Comparison of ENCODE assay signal across 14 cellular contexts in genomic region chr5:139849942-139850341, GRCh38. TPM values are rescaled to one million over a fixed set of nuclear protein-coding genes. Genes with fewer than 3 reads are reported as not detected.
DNase-seq lines count a peak whose midpoint lies in the region; ATAC-seq and TF ChIP-seq lines count a peak whose summit lies in the region.
"Had no signal": no experiment of that assay in that cellular context is flagged by ENCODE, and none has a peak within 500 bp of the region (broad histone marks: within the 10 kb centered on the region; RNA-seq: fewer than 3 reads in every experiment).

No MANE protein-coding gene starts in this region.

- H3K36me3 ChIP-seq in PC-3 (ENCODE audit: low read depth, low read length) = no peaks in the 10 kb centered on the region
- H3K36me3 ChIP-seq in vagina = peaks cover 0 to 9% of the 10 kb centered on the region in 2 donors

- no peak overlapping the region for H3K4me2 ChIP-seq in PC-3 (ENCODE audit: low read length)

- H3K4me3 Mint-ChIP-seq in activated naive CD4-positive, alpha-beta T cell treated with anti-CD3 and anti-CD28 coated beads for 36 hours = peak overlapping the region; percentile 4
- H3K4me3 Mint-ChIP-seq in stimulated activated naive CD8-positive, alpha-beta T cell treated with anti-CD3 and anti-CD28 coated beads, Interleukin-15, amount 100 ng/mL, for 72 hours = peak overlapping the region; percentile 24 to 41

- H3K36me3 Mint-ChIP-seq in activated naive CD4-positive, alpha-beta T cell treated with anti-CD3 and anti-CD28 coated beads for 36 hours (ENCODE audit: low read depth) = no peaks in the 10 kb centered on the region

- ATAC-seq in PC-3 (peak; percentile 35), foreskin keratinocyte (peak; percentile 25)
- no peak for ATAC-seq in stimulated activated naive CD8-positive, alpha-beta T cell treated with anti-CD3 and anti-CD28 coated beads, Interleukin-15, amount 100 ng/mL, for 72 hours

- POLR2A ChIA-PET in PC-3 (lab: Charles Lee; ENCODE audit: unreplicated experiment) = interaction anchor here (0.6 kb wide), 1 partner anchor 208 kb away, joined by 4 read pairs; no protein-coding TSS in a partner anchor

- peaks cover 12% of the 10 kb centered on the region for H3K27me3 Mint-ChIP-seq in activated naive CD4-positive, alpha-beta T cell treated with anti-CD3 and anti-CD28 coated beads for 36 hours (ENCODE audit: low read depth)
- H3K27me3 Mint-ChIP-seq in stimulated activated naive CD8-positive, alpha-beta T cell treated with anti-CD3 and anti-CD28 coated beads, Interleukin-15, amount 100 ng/mL, for 72 hours = peaks cover 29% of the 10 kb centered on the region

- no peaks in the 10 kb centered on the region for H3K9me2 ChIP-seq in PC-3 (replicated peaks; ENCODE audit: low read length)

- no peaks in the 10 kb centered on the region for H4K20me1 ChIP-seq in PC-3 (ENCODE audit: low read length)

- DNase-seq in activated naive CD4-positive, alpha-beta T cell treated with anti-CD3 and anti-CD28 coated beads for 36 hours = no peak
- DNase-seq in activated naive CD4-positive, alpha-beta T cell (lab: John Stamatoyannopoulos, UW) = no peak
- DNase-seq in PC-3 (peak; percentile 11), foreskin keratinocyte (peak in 1 of 2 donors; percentile 52), vagina (ENCODE audit: extremely low spot score in 2 of 2) (no peak), Kasumi-1 (lab: John Stamatoyannopoulos, UW) (no peak), NOMO-1 (lab: John Stamatoyannopoulos, UW; ENCODE audit: unreplicated experiment in 2 of 2) (no peak)
- no peak for DNase-seq in stimulated activated naive CD8-positive, alpha-beta T cell treated with anti-CD3 and anti-CD28 coated beads, Interleukin-15, amount 100 ng/mL, for 72 hours
- DNase-seq: cerebellar nuclear complex; NCI-H1105 treated with DMSO at 0.1 percent for 48 hours; stimulated activated CD4-positive, alpha-beta T cell treated with anti-CD3 and anti-CD28 coated beads, Interleukin-4, amount 100 ng/mL, for 4 hours had no signal

- no peaks in the 10 kb centered on the region for H3F3A ChIP-seq in PC-3 (ENCODE audit: low read length, unreplicated experiment)

- CTCF ChIA-PET in activated naive CD4-positive, alpha-beta T cell treated with anti-CD3 and anti-CD28 coated beads for 36 hours (lab: Charles Lee) = interaction anchor here (0.7 to 4.0 kb wide), 9 partner anchors 9 to 119 kb away, joined by 3 to 31 read pairs (median 5); no protein-coding TSS in a partner anchor
- CTCF ChIA-PET in PC-3 (lab: Charles Lee) = interaction anchor here (1.5 kb wide), 1 partner anchor 63 kb away, joined by 4 read pairs; no protein-coding TSS in a partner anchor

- no peak overlapping the region for H3K9ac ChIP-seq in PC-3 (ENCODE audit: low read length)
- H3K9ac ChIP-seq: parathyroid adenoma had no signal

- H3K9me3 Mint-ChIP-seq in activated naive CD4-positive, alpha-beta T cell treated with anti-CD3 and anti-CD28 coated beads for 36 hours = no peaks in the 10 kb centered on the region
- no peaks in the 10 kb centered on the region for H3K9me3 Mint-ChIP-seq in stimulated activated naive CD8-positive, alpha-beta T cell treated with anti-CD3 and anti-CD28 coated beads, Interleukin-15, amount 100 ng/mL, for 72 hours

- no peaks in the 10 kb centered on the region for H3K9me3 ChIP-seq in PC-3 (ENCODE audit: low read length)
- no peaks in the 10 kb centered on the region for H3K9me3 ChIP-seq in vagina

- H3K27ac ChIP-seq in PC-3 (ENCODE audit: low read length) (no peak overlapping the region), foreskin keratinocyte (no peak overlapping the region), vagina (no peak overlapping the region)
- H3K27ac ChIP-seq: C4-2B, parathyroid adenoma had no signal

- no peak overlapping the region for H2AFZ ChIP-seq in PC-3 (ENCODE audit: low read length)
- H2AFZ ChIP-seq: parathyroid adenoma had no signal

- BruUV-seq in PC-3 (replicated peaks; lab: Mats Ljungman, UMichigan) = no TSS peak

- TF ChIP-seq POLR2A in vagina (IDR thresholded peaks at IDR 0.05) = no peak

- no peak overlapping the region for H3K27ac Mint-ChIP-seq in activated naive CD4-positive, alpha-beta T cell treated with anti-CD3 and anti-CD28 coated beads for 36 hours
- no peak overlapping the region for H3K27ac Mint-ChIP-seq in stimulated activated naive CD8-positive, alpha-beta T cell treated with anti-CD3 and anti-CD28 coated beads, Interleukin-15, amount 100 ng/mL, for 72 hours

- no peaks in the 10 kb centered on the region for H3K79me2 ChIP-seq in PC-3 (ENCODE audit: low read length)
- H3K79me2 ChIP-seq: parathyroid adenoma had no signal

- no peak overlapping the region for H3K4me3 ChIP-seq in PC-3 (ENCODE audit: low read length)
- no peak overlapping the region for H3K4me3 ChIP-seq in vagina

- intact Hi-C loops in activated naive CD4-positive, alpha-beta T cell treated with anti-CD3 and anti-CD28 coated beads for 36 hours (cut with micrococcal nuclease) = loop anchor here (2.0 to 10.0 kb wide), 2 partner anchors 15 to 305 kb away; no protein-coding TSS in a partner anchor
- intact Hi-C loops in PC-3 (cut with micrococcal nuclease) (no loop called here), vagina (cut with DNase I) (loop anchor here (5.0 kb wide), 1 partner anchor 63 kb away; no protein-coding TSS in a partner anchor)

- no peaks in the 10 kb centered on the region for H3K4me1 ChIP-seq in PC-3 (ENCODE audit: insufficient read depth, low read length)
- no peaks in the 10 kb centered on the region for H3K4me1 ChIP-seq in foreskin keratinocyte
- H3K4me1 ChIP-seq in vagina = peaks cover 8% of the 10 kb centered on the region
- H3K4me1 ChIP-seq: parathyroid adenoma had no signal

- H3K27me3 ChIP-seq in PC-3 (ENCODE audit: low read length) (no peaks in the 10 kb centered on the region), foreskin keratinocyte (peaks cover 49% of the 10 kb centered on the region), vagina (no peaks in the 10 kb centered on the region)

- H3K4me1 Mint-ChIP-seq in activated naive CD4-positive, alpha-beta T cell treated with anti-CD3 and anti-CD28 coated beads for 36 hours (ENCODE audit: low read depth) = peaks cover 2% of the 10 kb centered on the region
- peaks cover 14% of the 10 kb centered on the region for H3K4me1 Mint-ChIP-seq in stimulated activated naive CD8-positive, alpha-beta T cell treated with anti-CD3 and anti-CD28 coated beads, Interleukin-15, amount 100 ng/mL, for 72 hours

- TF ChIP-seq CTCF in PC-3 (conservative IDR thresholded peaks at IDR 0.05; ENCODE audit: low read depth, low read length) (no peak), foreskin keratinocyte (conservative IDR thresholded peaks at IDR 0.05) (no peak), vagina (IDR thresholded peaks at IDR 0.05) (no peak)

RNA-seq across cellular contexts. Expression of gene PSD2, which starts 54.3 kb away (rescaled TPM):
- not detected for total RNA-seq in activated naive CD4-positive, alpha-beta T cell treated with anti-CD3 and anti-CD28 coated beads for 36 hours
- total RNA-seq in PC-3 (2014; rRNA removed) = not detected in 2 replicates
- total RNA-seq in foreskin keratinocyte = not detected in 2 replicates
- polyA plus RNA-seq in foreskin keratinocyte = not detected in 2 replicates
- 0.25 TPM for total RNA-seq in vagina
- polyA plus RNA-seq: keratinocyte had no signal
